ENCODE assay signal across 14 cellular contexts in the genomic region with DNA sequence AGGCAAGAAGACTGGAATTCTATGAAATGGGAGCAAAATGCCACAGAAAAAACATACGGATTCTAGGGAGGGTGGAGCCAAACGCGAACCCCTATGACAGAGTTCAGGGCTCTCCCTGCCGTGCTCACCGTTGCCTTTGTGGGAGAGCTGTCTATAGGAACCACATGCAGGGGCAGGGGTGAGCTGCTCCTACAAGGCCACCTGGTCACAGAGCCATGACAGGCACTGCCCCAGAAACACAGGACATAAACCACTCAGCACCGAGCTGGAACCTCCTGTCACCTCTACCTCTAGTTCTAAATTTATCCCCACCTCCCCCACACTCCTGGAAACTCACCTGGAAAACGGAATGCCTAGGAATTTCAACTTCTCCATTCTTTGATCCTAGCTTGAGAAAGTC.
A peak's percentile ranks its signal among the peaks of the same experiment; 100 is the strongest.
DNase-seq lines count a peak whose midpoint lies in the region; ATAC-seq and TF ChIP-seq lines count a peak whose summit lies in the region.
"Had no signal": no experiment of that assay in that cellular context is flagged by ENCODE, and none has a peak within 500 bp of the region (broad histone marks: within the 10 kb centered on the region; RNA-seq: fewer than 3 reads in every experiment).

No MANE protein-coding gene starts in this region.

- intact Hi-C loops in MCF 10A (cut with micrococcal nuclease) = no loop called here

- DNase-seq in GM23338 (ENCODE audit: low spot score) = peak; percentile 33
- peak; percentile 43 for DNase-seq in endodermal cell
- no peak for DNase-seq in mesenchymal stem cell
- no peak for DNase-seq in activated CD8-positive, alpha-beta memory T cell treated with anti-CD3 and anti-CD28 coated beads, Interleukin-2, amount 50 U/mL, for 4 hours
- DNase-seq in NCI-H526 (lab: John Stamatoyannopoulos, UW) = no peak
- DNase-seq in MCF 10A (ENCODE audit: unreplicated experiment) = no peak
- DNase-seq in left lobe of liver (ENCODE audit: low spot score) = no peak
- DNase-seq: 8988T; Calu3; CD8-positive, alpha-beta T cell; DMS79 treated with DMSO at 0.1 percent for 48 hours; GF-D8 had no signal

- H3K4me1 ChIP-seq in GM23338 (ENCODE audit: insufficient read depth) = no peaks in the 10 kb centered on the region
- H3K4me1 ChIP-seq in endodermal cell (ENCODE audit: control insufficient read depth, insufficient read depth, low read length) = no peaks in the 10 kb centered on the region
- peaks cover 11% of the 10 kb centered on the region for H3K4me1 ChIP-seq in mesenchymal stem cell (ENCODE audit: control insufficient read depth, insufficient read depth, low read depth, low read length)
- H3K4me1 ChIP-seq: HAP-1 had no signal

- H3K9ac ChIP-seq in endodermal cell (ENCODE audit: extremely low read depth, low read length, poor library complexity, severe bottlenecking) (no peak overlapping the region), mesenchymal stem cell (ENCODE audit: low read length) (no peak overlapping the region)
- H3K9ac ChIP-seq: BLaER1 treated with 17β-estradiol and CSF1 and Interleukin-3, amounts not matched to agents 10 nM and 100 nM had no signal

- H3K36me3 Mint-ChIP-seq in GM23338 (ENCODE audit: low read depth) (no peaks in the 10 kb centered on the region), endodermal cell (ENCODE audit: low read depth) (no peaks in the 10 kb centered on the region), MCF 10A (ENCODE audit: insufficient read depth, unreplicated experiment) (no peaks in the 10 kb centered on the region)
- H3K36me3 Mint-ChIP-seq: CD8-positive, alpha-beta T cell had no signal

- H3K27me3 Mint-ChIP-seq in GM23338 (ENCODE audit: insufficient read depth, low read depth, poor library complexity) (peaks cover 2% of the 10 kb centered on the region), endodermal cell (ENCODE audit: insufficient read depth) (no peaks in the 10 kb centered on the region), MCF 10A (ENCODE audit: insufficient read depth, unreplicated experiment) (peaks cover 51% of the 10 kb centered on the region)

- H3K4me3 Mint-ChIP-seq in GM23338 (no peak overlapping the region), endodermal cell (no peak overlapping the region), MCF 10A (ENCODE audit: unreplicated experiment) (no peak overlapping the region)
- H3K4me3 Mint-ChIP-seq: CD8-positive, alpha-beta T cell had no signal

- no peak overlapping the region for H2AK5ac ChIP-seq in mesenchymal stem cell (ENCODE audit: low read length, severe bottlenecking)

- H3K4me1 Mint-ChIP-seq in GM23338 (peaks cover 3% of the 10 kb centered on the region; the same call in 2 of the 3 replicates), endodermal cell (no peaks in the 10 kb centered on the region), MCF 10A (ENCODE audit: insufficient read depth, unreplicated experiment) (peaks cover 5% of the 10 kb centered on the region)

- H3K4me3 ChIP-seq in GM23338 (no peak overlapping the region), endodermal cell (ENCODE audit: low read length) (no peak overlapping the region), mesenchymal stem cell (ENCODE audit: insufficient read depth in 1 of 2, low read depth in 1 of 2, low read length in 2 of 2) (no peak overlapping the region)
- H3K4me3 ChIP-seq: BLaER1 treated with 17β-estradiol and CSF1 and Interleukin-3, amounts not matched to agents 10 nM and 100 nM; HAP-1 had no signal

- ATAC-seq in GM23338 (peak; percentile 41), left lobe of liver (no peak)
- ATAC-seq: CD8-positive, alpha-beta T cell had no signal

- no peak overlapping the region for H3K23ac ChIP-seq in mesenchymal stem cell (ENCODE audit: low read length in 2 of 2)

- no peaks in the 10 kb centered on the region for H3K79me2 ChIP-seq in GM23338 (replicated peaks; ENCODE audit: insufficient read depth)

- no peak overlapping the region for H3K4ac ChIP-seq in mesenchymal stem cell (ENCODE audit: low read depth in 1 of 2, low read length in 2 of 2)

- H2BK5ac ChIP-seq in mesenchymal stem cell (ENCODE audit: low read depth, low read length, poor library complexity, severe bottlenecking) = no peak overlapping the region

- H3K9me3 Mint-ChIP-seq in GM23338 (no peaks in the 10 kb centered on the region), endodermal cell (no peaks in the 10 kb centered on the region), MCF 10A (ENCODE audit: unreplicated experiment) (peaks cover 7% of the 10 kb centered on the region)
- H3K9me3 Mint-ChIP-seq: CD8-positive, alpha-beta T cell had no signal

- H2AFZ ChIP-seq in GM23338 (peak overlapping the region; percentile 80; the same call in 1 of the 2 replicates), mesenchymal stem cell (ENCODE audit: low read depth, low read length) (no peak overlapping the region)

- no peaks in the 10 kb centered on the region for H3K79me1 ChIP-seq in mesenchymal stem cell (replicated peaks; ENCODE audit: low read length, poor library complexity, severe bottlenecking)

- H3K27ac Mint-ChIP-seq in GM23338 (no peak overlapping the region), endodermal cell (no peak overlapping the region), MCF 10A (ENCODE audit: low read depth, unreplicated experiment) (no peak overlapping the region)
- H3K27ac Mint-ChIP-seq: CD8-positive, alpha-beta T cell had no signal

- peak overlapping the region; percentile 74 for H4K91ac ChIP-seq in mesenchymal stem cell (ENCODE audit: low read length)

- 81 to 90% methylated on average over 5 to 7 of the region's 7 CpGs for WGBS in endodermal cell (ENCODE audit: insufficient coverage in 1 of 2, insufficient read length in 1 of 2), 2 experiments
- 78% methylated on average over 7 of the region's 7 CpGs for WGBS in mesenchymal stem cell

- no peak overlapping the region for H2BK120ac ChIP-seq in mesenchymal stem cell (ENCODE audit: low read depth, low read length)

- no peaks in the 10 kb centered on the region for H3K9me3 ChIP-seq in endodermal cell (ENCODE audit: control insufficient read depth, low read length)
- no peaks in the 10 kb centered on the region for H3K9me3 ChIP-seq in mesenchymal stem cell (ENCODE audit: control insufficient read depth, low read length)
- H3K9me3 ChIP-seq: BLaER1 treated with 17β-estradiol and CSF1 and Interleukin-3, amounts not matched to agents 10 nM and 100 nM; HAP-1 had no signal

- BruUV-seq in MCF 10A (replicated peaks; lab: Mats Ljungman, UMichigan) = no TSS peak

- no peaks in the 10 kb centered on the region for H3K9me2 ChIP-seq in GM23338 (ENCODE audit: insufficient read depth)

- CTCF ChIA-PET in MCF 10A (lab: Yijun Ruan, JAX) = no interaction called here

- no peaks in the 10 kb centered on the region for H3F3A ChIP-seq in GM23338 (replicated peaks; ENCODE audit: low read depth)

- H3K36me3 ChIP-seq in GM23338 (ENCODE audit: insufficient read depth) (no peaks in the 10 kb centered on the region), endodermal cell (ENCODE audit: control insufficient read depth, insufficient read depth, low read length) (no peaks in the 10 kb centered on the region), mesenchymal stem cell (ENCODE audit: control insufficient read depth in 1 of 2, insufficient read depth in 2 of 2, low read depth in 1 of 2, low read length in 2 of 2) (no peaks in the 10 kb centered on the region)
- H3K36me3 ChIP-seq: BLaER1 treated with 17β-estradiol and CSF1 and Interleukin-3, amounts not matched to agents 10 nM and 100 nM; HAP-1 had no signal

- peak overlapping the region in 1 of 2 experiments; percentile 29 for H2BK12ac ChIP-seq in mesenchymal stem cell (ENCODE audit: low read length in 2 of 2)

- H3K14ac ChIP-seq in mesenchymal stem cell (ENCODE audit: low read length in 2 of 2) = no peak overlapping the region

- H2BK15ac ChIP-seq in mesenchymal stem cell (ENCODE audit: low read depth, poor library complexity, severe bottlenecking) = peak overlapping the region; percentile 64

- POLR2A ChIA-PET in MCF 10A (lab: Yijun Ruan, JAX) = no interaction called here

- H3K27me3 ChIP-seq in GM23338 (ENCODE audit: insufficient read depth) (no peaks in the 10 kb centered on the region), endodermal cell (ENCODE audit: control insufficient read depth, insufficient read depth, low read length, poor library complexity, severe bottlenecking) (no peaks in the 10 kb centered on the region), mesenchymal stem cell (ENCODE audit: control insufficient read depth in 1 of 2, insufficient read depth in 1 of 2, low read length in 2 of 2) (peaks cover 34 to 44% of the 10 kb centered on the region in 2 experiments)
- H3K27me3 ChIP-seq: BLaER1 treated with 17β-estradiol and CSF1 and Interleukin-3, amounts not matched to agents 10 nM and 100 nM had no signal

- no peak for TF ChIP-seq CTCF in GM23338 (conservative IDR thresholded peaks at IDR 0.05; ENCODE audit: low read depth in 2 of 2)
- TF ChIP-seq CTCF in endodermal cell (conservative IDR thresholded peaks at IDR 0.05) = no peak
- no peak for TF ChIP-seq CTCF in MCF 10A (IDR thresholded peaks at IDR 0.05; ENCODE audit: unreplicated experiment)

- peak overlapping the region in 1 of 2 experiments; percentile 16 for H3K18ac ChIP-seq in mesenchymal stem cell (ENCODE audit: low read depth in 1 of 2, low read length in 2 of 2)

- H4K20me1 ChIP-seq in GM23338 (replicated peaks; ENCODE audit: insufficient read depth) = no peaks in the 10 kb centered on the region
- H4K20me1 ChIP-seq: BLaER1 treated with 17β-estradiol and CSF1 and Interleukin-3, amounts not matched to agents 10 nM and 100 nM had no signal

- H3K4me2 ChIP-seq in GM23338 (no peak overlapping the region; the same call in 1 of the 2 replicates), mesenchymal stem cell (ENCODE audit: low read length, poor library complexity, severe bottlenecking) (no peak overlapping the region)

- H3K27ac ChIP-seq in GM23338 (ENCODE audit: low read depth) (no peak overlapping the region), endodermal cell (ENCODE audit: low read depth, low read length) (no peak overlapping the region), mesenchymal stem cell (ENCODE audit: low read length, poor library complexity, severe bottlenecking) (no peak overlapping the region)
- H3K27ac ChIP-seq: BLaER1 treated with 17β-estradiol and CSF1 and Interleukin-3, amounts not matched to agents 10 nM and 100 nM had no signal

- no peak overlapping the region for H4K8ac ChIP-seq in mesenchymal stem cell (ENCODE audit: low read length)

TF ChIP-seq in GM23338, 12 proteins besides CTCF, POLR2A, EP300 and RAD21 (continues in another document):
- no peak for TF ChIP-seq POLR2AphosphoS5 (IDR thresholded peaks at IDR 0.05; ENCODE audit: low read depth)

Comparison
In these comparisons a context has a peak if more than half of its experiments do, and no peak if none do; other contexts are left out.
1. DNase-seq: peak in GM23338 (single experiment) and endodermal cell (single experiment); none in mesenchymal stem cell (single experiment), activated CD8-positive, alpha-beta memory T cell treated with anti-CD3 and anti-CD28 coated beads, Interleukin-2, amount 50 U/mL, for 4 hours (single experiment), NCI-H526 (0 of 2), MCF 10A (single experiment) and left lobe of liver (single experiment).